ENCODE assay signal across 17 cellular contexts in the genomic region with DNA sequence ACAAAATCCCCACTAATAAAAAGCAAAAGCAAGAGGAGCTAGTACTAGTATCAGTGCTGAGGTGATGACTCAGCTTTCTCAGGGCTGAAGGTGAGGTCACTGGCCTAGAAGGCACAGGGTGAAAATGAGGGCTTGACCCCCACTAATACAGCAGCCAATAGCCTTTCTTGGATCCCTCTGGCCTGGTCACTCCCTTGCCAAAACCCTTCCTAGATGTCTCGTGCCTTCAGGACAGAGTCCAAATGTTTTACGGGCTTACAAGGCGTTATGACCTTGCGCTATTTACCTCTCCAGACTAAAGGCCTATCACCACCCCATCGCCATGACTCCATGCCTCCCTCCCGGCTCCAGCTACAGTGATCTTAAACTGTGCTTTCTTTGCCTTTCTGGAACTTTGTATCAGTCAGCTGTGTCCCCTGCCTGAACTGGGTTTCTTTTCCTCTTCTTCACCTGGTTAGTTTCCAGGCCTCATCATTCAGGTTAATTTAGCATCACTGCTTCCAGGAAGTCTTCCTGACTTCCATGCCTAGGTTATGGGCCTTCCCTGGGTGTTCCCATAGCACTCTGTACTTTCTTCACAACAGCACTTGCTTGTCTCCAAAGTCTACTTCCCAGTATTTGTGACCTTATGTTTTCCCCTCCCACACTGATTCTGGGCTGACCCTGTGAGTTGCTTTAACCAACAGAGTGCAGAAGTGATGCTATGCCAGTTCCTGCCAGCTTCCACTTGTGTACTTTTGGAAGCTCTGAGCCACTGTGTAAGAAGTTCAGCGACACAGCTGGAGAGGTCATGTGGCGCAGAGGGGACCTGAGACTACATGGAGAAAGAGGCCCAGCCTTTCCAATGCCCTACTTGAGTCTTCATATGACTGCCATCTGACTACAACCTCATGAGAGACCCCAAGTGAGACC. TPM values are rescaled to one million over a fixed set of nuclear protein-coding genes. Genes with fewer than 3 reads are reported as not detected.
A peak's percentile ranks its signal among the peaks of the same experiment; 100 is the strongest.
DNase-seq lines count a peak whose midpoint lies in the region; ATAC-seq, FAIRE-seq and TF ChIP-seq lines count a peak whose summit lies in the region.
"Had no signal": no experiment of that assay in that cellular context is flagged by ENCODE, and none has a peak within 500 bp of the region (broad histone marks: within the 10 kb centered on the region; RNA-seq: fewer than 3 reads in every experiment).

No MANE protein-coding gene starts in this region.

- peak overlapping the region in 4 of 5 donors; percentile 21 to 63 (median 48) for H3K27ac ChIP-seq in adrenal gland
- H3K27ac ChIP-seq in small intestine (ENCODE audit: low read depth in 1 of 2, low read length in 1 of 2): no peak overlapping the region
- H3K27ac ChIP-seq: C4-2B had no signal

- peaks cover 3 to 20% of the 10 kb centered on the region in 2 donors for H3K4me1 ChIP-seq in adrenal gland (replicated peaks in 1 of 2)
- peaks cover 0 to 9% of the 10 kb centered on the region in 2 donors for H3K4me1 ChIP-seq in small intestine (ENCODE audit: control insufficient read depth in 2 of 2, insufficient read depth in 1 of 2, low read depth in 1 of 2, low read length in 1 of 2)

- POLR2A ChIA-PET in activated naive CD8-positive, alpha-beta T cell treated with anti-CD3 and anti-CD28 coated beads, Interleukin-2, amount 10 ng/mL, durations not matched to agents 7 days and 5 days (lab: Charles Lee): interaction anchor here (1.6 kb wide), 1 partner anchor 49 kb away, joined by 4 read pairs; the partner anchor contains the start of gene RNF14

- ATAC-seq in activated naive CD8-positive, alpha-beta T cell treated with anti-CD3 and anti-CD28 coated beads, Interleukin-2, amount 10 ng/mL, durations not matched to agents 7 days and 5 days (ENCODE audit: low read depth): no peak
- ATAC-seq in left colon: peak; percentile 51
- no peak for ATAC-seq in GM19452 (IDR thresholded peaks at IDR 0.05; ENCODE audit: unreplicated experiment)

- peak in 1 of 2 donors; percentile 9 for TF ChIP-seq POLR2A in adrenal gland (IDR thresholded peaks at IDR 0.05)

- H3K36me3 ChIP-seq in adrenal gland (replicated peaks in 1 of 2) (no peaks in the 10 kb centered on the region), small intestine (ENCODE audit: control insufficient read depth in 2 of 2, insufficient read depth in 2 of 2, low read length in 2 of 2) (no peaks in the 10 kb centered on the region)

- no peak for DNase-seq in activated naive CD8-positive, alpha-beta T cell treated with anti-CD3 and anti-CD28 coated beads, Interleukin-2, amount 10 ng/mL, durations not matched to agents 7 days and 5 days
- DNase-seq in activated naive CD8-positive, alpha-beta T cell treated with anti-CD3 and anti-CD28 coated beads for 36 hours: no peak
- DNase-seq in adrenal gland (peak; percentile 54 to 84 (median 79)), left colon (peak; percentile 31 to 51), small intestine (peak; percentile 58), COLO829 (ENCODE audit: low spot score) (no peak), T-helper 2 cell (no peak)
- DNase-seq: Kasumi-1, NCI-H1417 treated with DMSO at 0.1 percent for 48 hours, NCI-H2029, NCI-H510A had no signal

- no peak overlapping the region for H3K4me3 Mint-ChIP-seq in activated naive CD8-positive, alpha-beta T cell treated with anti-CD3 and anti-CD28 coated beads, Interleukin-2, amount 10 ng/mL, durations not matched to agents 7 days and 5 days
- no peak overlapping the region for H3K4me3 Mint-ChIP-seq in activated naive CD8-positive, alpha-beta T cell treated with anti-CD3 and anti-CD28 coated beads for 36 hours

- H3K4me3 ChIP-seq in adrenal gland (no peak overlapping the region), small intestine (ENCODE audit: low read depth in 1 of 2, low read length in 2 of 2) (no peak overlapping the region)
- H3K4me3 ChIP-seq: HAP-1 had no signal

- intact Hi-C loops in adrenal gland (cut with DNase I): no loop called here
- intact Hi-C loops in left colon (cut with DNase I, micrococcal nuclease): no loop called here

- WGBS in adrenal gland, 4 donors: 52 to 62% (median 58%) methylated on average over 7 to 8 of the region's 8 CpGs
- 54 to 74% (median 56%) methylated on average over 8 of the region's 8 CpGs for WGBS in small intestine, 3 donors

- peak overlapping the region; percentile 26 for H3K27ac Mint-ChIP-seq in activated naive CD8-positive, alpha-beta T cell treated with anti-CD3 and anti-CD28 coated beads, Interleukin-2, amount 10 ng/mL, durations not matched to agents 7 days and 5 days
- H3K27ac Mint-ChIP-seq in activated naive CD8-positive, alpha-beta T cell treated with anti-CD3 and anti-CD28 coated beads for 36 hours: no peak overlapping the region

- FAIRE-seq in small intestine (lab: Jason Lieb, UNC): no peak

- H3K9me3 ChIP-seq in adrenal gland (replicated peaks in 1 of 3) (no peaks in the 10 kb centered on the region), small intestine (ENCODE audit: control insufficient read depth, low read depth) (no peaks in the 10 kb centered on the region)
- H3K9me3 ChIP-seq: HAP-1 had no signal

- H3K36me3 Mint-ChIP-seq in activated naive CD8-positive, alpha-beta T cell treated with anti-CD3 and anti-CD28 coated beads, Interleukin-2, amount 10 ng/mL, durations not matched to agents 7 days and 5 days: peaks cover 2% of the 10 kb centered on the region
- H3K36me3 Mint-ChIP-seq in activated naive CD8-positive, alpha-beta T cell treated with anti-CD3 and anti-CD28 coated beads for 36 hours: peaks cover 3% of the 10 kb centered on the region

- H3K27me3 ChIP-seq in adrenal gland: no peaks in the 10 kb centered on the region
- no peaks in the 10 kb centered on the region for H3K27me3 ChIP-seq in small intestine (ENCODE audit: control insufficient read depth in 2 of 2, insufficient read depth in 2 of 2, low read length in 2 of 2)

- H3K4me1 Mint-ChIP-seq in activated naive CD8-positive, alpha-beta T cell treated with anti-CD3 and anti-CD28 coated beads, Interleukin-2, amount 10 ng/mL, durations not matched to agents 7 days and 5 days: peaks cover 8% of the 10 kb centered on the region
- peaks cover 6% of the 10 kb centered on the region for H3K4me1 Mint-ChIP-seq in activated naive CD8-positive, alpha-beta T cell treated with anti-CD3 and anti-CD28 coated beads for 36 hours

- no peak for TF ChIP-seq CTCF in adrenal gland (IDR thresholded peaks at IDR 0.05)

- no peaks in the 10 kb centered on the region for H3K9me3 Mint-ChIP-seq in activated naive CD8-positive, alpha-beta T cell treated with anti-CD3 and anti-CD28 coated beads, Interleukin-2, amount 10 ng/mL, durations not matched to agents 7 days and 5 days
- H3K9me3 Mint-ChIP-seq in activated naive CD8-positive, alpha-beta T cell treated with anti-CD3 and anti-CD28 coated beads for 36 hours: no peaks in the 10 kb centered on the region

- peaks cover 16% of the 10 kb centered on the region for H3K27me3 Mint-ChIP-seq in activated naive CD8-positive, alpha-beta T cell treated with anti-CD3 and anti-CD28 coated beads, Interleukin-2, amount 10 ng/mL, durations not matched to agents 7 days and 5 days
- H3K27me3 Mint-ChIP-seq in activated naive CD8-positive, alpha-beta T cell treated with anti-CD3 and anti-CD28 coated beads for 36 hours: peaks cover 14% of the 10 kb centered on the region

RNA-seq across cellular contexts. Expression of gene DELE1, which starts 4.2 kb away (rescaled TPM):
- 10 to 100 TPM; 71.2 to 73.1 TPM for total RNA-seq in activated naive CD8-positive, alpha-beta T cell treated with anti-CD3 and anti-CD28 coated beads, Interleukin-2, amount 10 ng/mL, durations not matched to agents 7 days and 5 days
- 10 to 100 TPM; 46.4 to 51.6 TPM for total RNA-seq in activated naive CD8-positive, alpha-beta T cell treated with anti-CD3 and anti-CD28 coated beads for 36 hours
- total RNA-seq in adrenal gland (100 to 1,000 TPM; 102 to 162 (median 114) TPM), left colon (10 to 100 TPM; 77.8 to 99.1 TPM)
- polyA plus RNA-seq in adrenal gland (10 to 100 TPM; 65.2 to 73.2 (median 70.8) TPM), small intestine (10 to 100 TPM; 32.2 to 45.4 (median 43.5) TPM)

RNA-seq across cellular contexts. Expression of gene PCDH12, which starts 38.5 kb away (rescaled TPM):
- under 1 TPM; 0.09 to 0.14 TPM for total RNA-seq in activated naive CD8-positive, alpha-beta T cell treated with anti-CD3 and anti-CD28 coated beads, Interleukin-2, amount 10 ng/mL, durations not matched to agents 7 days and 5 days
- 1 to 10 TPM; 1.3 to 1.5 TPM for total RNA-seq in activated naive CD8-positive, alpha-beta T cell treated with anti-CD3 and anti-CD28 coated beads for 36 hours
- total RNA-seq in adrenal gland (10 to 100 TPM in 6 of 8 donors, 1 to 10 TPM in 2; 7.3 to 18.4 (median 15.9) TPM), left colon (1 to 10 TPM in 1 of 2 donors, under 1 TPM in 1; 0.95 to 2.1 TPM)
- polyA plus RNA-seq in adrenal gland (1 to 10 TPM; 3.3 to 4.5 (median 4.0) TPM), small intestine (1 to 10 TPM in 1 of 3 donors, under 1 TPM in 1, not detected in 1; under 0.01 to 2.6 TPM)
- total RNA-seq: A172, Daoy, RPMI7951 had no signal

RNA-seq across cellular contexts. Expression of gene PCDH1, which starts 41.3 kb away (rescaled TPM):
- total RNA-seq in activated naive CD8-positive, alpha-beta T cell treated with anti-CD3 and anti-CD28 coated beads, Interleukin-2, amount 10 ng/mL, durations not matched to agents 7 days and 5 days: not detected
- not detected for total RNA-seq in activated naive CD8-positive, alpha-beta T cell treated with anti-CD3 and anti-CD28 coated beads for 36 hours
- 10 to 100 TPM in 4 of 8 donors, 1 to 10 TPM in 4; 5.2 to 16.8 (median 10.0) TPM for total RNA-seq in adrenal gland
- 1 to 10 TPM; 4.6 to 6.1 (median 5.5) TPM for polyA plus RNA-seq in adrenal gland
- 100 to 1,000 TPM; 133 to 147 TPM for total RNA-seq in left colon
- 10 to 100 TPM; 15.7 to 43.9 (median 15.9) TPM for polyA plus RNA-seq in small intestine

RNA-seq across cellular contexts. Expression of gene RNF14, which starts 49.4 kb away (rescaled TPM):
- total RNA-seq in activated naive CD8-positive, alpha-beta T cell treated with anti-CD3 and anti-CD28 coated beads, Interleukin-2, amount 10 ng/mL, durations not matched to agents 7 days and 5 days: 10 to 100 TPM; 29.0 to 33.9 TPM
- total RNA-seq in activated naive CD8-positive, alpha-beta T cell treated with anti-CD3 and anti-CD28 coated beads for 36 hours: 10 to 100 TPM; 44.9 to 45.4 TPM
- 100 to 1,000 TPM in 2 of 8 donors, 10 to 100 TPM in 6; 71.3 to 110 (median 83.6) TPM for total RNA-seq in adrenal gland
- polyA plus RNA-seq in adrenal gland: 100 to 1,000 TPM in 1 of 3 donors, 10 to 100 TPM in 2; 21.6 to 122 (median 26.2) TPM
- total RNA-seq in left colon: 10 to 100 TPM; 69.3 to 72.0 TPM
- 10 to 100 TPM; 26.2 to 38.5 (median 29.3) TPM for polyA plus RNA-seq in small intestine

Comparison
In these comparisons a context has a peak if more than half of its experiments do, and no peak if none do; other contexts are left out.
1. DNase-seq: peak in adrenal gland (7 of 7), left colon (2 of 2) and small intestine (single experiment); none in activated naive CD8-positive, alpha-beta T cell treated with anti-CD3 and anti-CD28 coated beads, Interleukin-2, amount 10 ng/mL, durations not matched to agents 7 days and 5 days (single experiment), activated naive CD8-positive, alpha-beta T cell treated with anti-CD3 and anti-CD28 coated beads for 36 hours (single experiment), COLO829 (single experiment) and T-helper 2 cell (0 of 5).
2. H3K27ac ChIP-seq: peak in adrenal gland (4 of 5); none in small intestine (0 of 2).
3. RNA of gene PCDH1, which starts 41.3 kb away (total RNA-seq): 133 to 147 TPM in left colon; 5.2 to 16.8 TPM in adrenal gland, not detected in activated naive CD8-positive, alpha-beta T cell treated with anti-CD3 and anti-CD28 coated beads for 36 hours and not detected in activated naive CD8-positive, alpha-beta T cell treated with anti-CD3 and anti-CD28 coated beads, Interleukin-2, amount 10 ng/mL, durations not matched to agents 7 days and 5 days; every median in the first group is over 4 times any median in the second.